Comparison of ENCODE assay signal across 25 cellular contexts in the genomic region with DNA sequence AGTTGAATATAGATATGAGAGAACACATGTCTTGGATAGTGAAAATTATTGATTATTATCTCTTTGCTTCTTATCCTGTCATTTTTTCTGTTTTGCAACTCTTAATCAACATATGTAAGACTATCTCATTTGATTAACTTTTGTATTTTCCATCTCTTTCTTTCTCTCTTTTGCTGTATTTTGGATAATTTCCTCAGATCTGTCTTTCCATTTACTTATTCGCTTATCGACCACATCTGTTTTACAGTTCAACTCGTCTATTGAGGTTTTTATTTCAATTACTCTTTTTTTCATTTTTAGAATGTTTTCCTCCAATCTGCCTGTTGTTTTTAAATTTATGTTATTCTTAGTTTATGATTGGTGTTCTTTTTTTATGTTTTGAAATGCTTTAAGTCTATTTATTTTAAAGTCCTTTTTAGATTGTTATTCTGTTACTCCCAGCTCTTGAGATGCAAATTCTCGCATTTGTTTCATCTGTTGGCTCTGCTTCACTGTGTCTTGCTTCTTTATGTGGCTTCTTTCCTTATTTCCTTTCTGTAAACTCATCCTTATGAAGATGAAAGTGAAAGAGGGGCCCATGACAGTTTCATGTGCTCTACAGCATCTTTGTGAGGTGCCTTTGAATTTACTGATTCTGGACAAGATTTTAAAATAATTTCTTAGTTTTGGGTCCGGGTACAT.
"Had no signal": no experiment of that assay in that cellular context is flagged by ENCODE, and none has a peak within 500 bp of the region (broad histone marks: within the 10 kb centered on the region; RNA-seq: fewer than 3 reads in every experiment).

No MANE protein-coding gene starts in this region.

- H3K9me3 ChIP-seq: ovary, uterus had no signal

- H3K27ac ChIP-seq: left ventricle myocardium inferior, ovary, right atrium auricular region, right lobe of liver, tibial nerve, uterus had no signal

- H3K27ac Mint-ChIP-seq: immature natural killer cell; memory B cell; naive thymus-derived CD4-positive, alpha-beta T cell; natural killer cell treated with Interleukin-12 subunit alpha and Interleukin-12 subunit beta and Interleukin-15 and Interleukin-18, amount 100 ng/mL, for 72 hours; progenitor cell of endocrine pancreas; stimulated activated memory B cell treated with anti-CD40 and anti-IgM and Interleukin-4, amounts not matched to agents 10 μg/mL and 1 μg/mL and 100 μg/mL, for 72 hours; stimulated activated naive CD8-positive, alpha-beta T cell treated with anti-CD3 and anti-CD28 coated beads, Interleukin-15, amount 100 ng/mL, for 72 hours; type B pancreatic cell had no signal

- H3K36me3 Mint-ChIP-seq: immature natural killer cell; memory B cell; stimulated activated memory B cell treated with anti-CD40 and anti-IgM and Interleukin-4, amounts not matched to agents 10 μg/mL and 1 μg/mL and 100 μg/mL, for 72 hours; type B pancreatic cell had no signal

- H3K4me1 Mint-ChIP-seq: immature natural killer cell; memory B cell; naive thymus-derived CD4-positive, alpha-beta T cell; stimulated activated memory B cell treated with anti-CD40 and anti-IgM and Interleukin-4, amounts not matched to agents 10 μg/mL and 1 μg/mL and 100 μg/mL, for 72 hours; stimulated activated naive CD8-positive, alpha-beta T cell treated with anti-CD3 and anti-CD28 coated beads, Interleukin-15, amount 100 ng/mL, for 72 hours had no signal

- H3K27me3 ChIP-seq: ovary, right atrium auricular region, right lobe of liver, uterus had no signal

- H3K4me3 ChIP-seq: left ventricle myocardium inferior, lung, mucosa of descending colon, ovary, right atrium auricular region, right lobe of liver, smooth muscle cell, tibial nerve, uterus had no signal

- DNase-seq: hypothalamus; immature natural killer cell; left ventricle myocardium inferior; midbrain; mucosa of descending colon; naive thymus-derived CD4-positive, alpha-beta T cell; ovary; right lobe of liver; stimulated activated CD4-positive, alpha-beta T cell treated with anti-CD3 and anti-CD28 coated beads, Interleukin-1b, Interleukin-23, amount 100 ng/mL, for 48 hours; stimulated activated CD4-positive, alpha-beta T cell treated with anti-CD3 and anti-CD28 coated beads, Interleukin-2, amount 100 ng/mL, for 48 hours; stimulated activated CD4-positive, alpha-beta T cell treated with anti-CD3 and anti-CD28 coated beads, Interleukin-4, amount 100 ng/mL, for 4 hours; stimulated activated CD8-positive, alpha-beta memory T cell treated with anti-CD3 and anti-CD28 coated beads, Interleukin-4, amount 100 ng/mL, for 48 hours; stimulated activated naive CD4-positive, alpha-beta T cell treated with Interleukin-2 at 50 U/mL for 16 hours; stimulated activated naive CD8-positive, alpha-beta T cell treated with anti-CD3 and anti-CD28 coated beads, Interleukin-15, amount 100 ng/mL, for 72 hours; substantia nigra; uterus had no signal

- H3K27me3 Mint-ChIP-seq: memory B cell; stimulated activated memory B cell treated with anti-CD40 and anti-IgM and Interleukin-4, amounts not matched to agents 10 μg/mL and 1 μg/mL and 100 μg/mL, for 72 hours; stimulated activated naive CD8-positive, alpha-beta T cell treated with anti-CD3 and anti-CD28 coated beads, Interleukin-15, amount 100 ng/mL, for 72 hours had no signal

- H3K4me2 ChIP-seq: smooth muscle cell had no signal

- H3K36me3 ChIP-seq: left ventricle myocardium inferior, ovary, right atrium auricular region, right lobe of liver, tibial nerve, uterus had no signal

- H3K4me3 Mint-ChIP-seq: immature natural killer cell; memory B cell; naive thymus-derived CD4-positive, alpha-beta T cell; natural killer cell treated with Interleukin-12 subunit alpha and Interleukin-12 subunit beta and Interleukin-15 and Interleukin-18, amount 100 ng/mL, for 72 hours; stimulated activated memory B cell treated with anti-CD40 and anti-IgM and Interleukin-4, amounts not matched to agents 10 μg/mL and 1 μg/mL and 100 μg/mL, for 72 hours; stimulated activated naive CD8-positive, alpha-beta T cell treated with anti-CD3 and anti-CD28 coated beads, Interleukin-15, amount 100 ng/mL, for 72 hours; type B pancreatic cell had no signal

- H3K4me1 ChIP-seq: right atrium auricular region, tibial nerve, uterus had no signal

- ATAC-seq: mucosa of descending colon; naive thymus-derived CD4-positive, alpha-beta T cell; natural killer cell treated with Interleukin-12 subunit alpha and Interleukin-12 subunit beta and Interleukin-15 and Interleukin-18, amount 100 ng/mL, for 72 hours; right lobe of liver; stimulated activated memory B cell treated with anti-CD40 and anti-IgM and Interleukin-4, amounts not matched to agents 10 μg/mL and 1 μg/mL and 100 μg/mL, for 72 hours; stimulated activated naive CD8-positive, alpha-beta T cell treated with anti-CD3 and anti-CD28 coated beads, Interleukin-15, amount 100 ng/mL, for 72 hours had no signal
